32 cellular contexts compared by ENCODE assay signal in genomic region chr17:61795546-61795945, GRCh38.
"Had no signal": no experiment of that assay in that cellular context is flagged by ENCODE, and none has a peak within 500 bp of the region (broad histone marks: within the 10 kb centered on the region; RNA-seq: fewer than 3 reads in every experiment).

No MANE protein-coding gene starts in this region.

- H3K4me1 ChIP-seq: adrenal gland, body of pancreas, breast epithelium had no signal

- H3K4me3 ChIP-seq: adrenal gland, body of pancreas, breast epithelium had no signal

- H3K27me3 ChIP-seq: adrenal gland, body of pancreas, brain microvascular endothelial cell, breast epithelium had no signal

- FAIRE-seq: astrocyte, TTC549 had no signal

- H3K27ac ChIP-seq: adrenal gland, body of pancreas, brain microvascular endothelial cell, breast epithelium, VCaP had no signal

- H3K36me3 ChIP-seq: adrenal gland, brain microvascular endothelial cell, breast epithelium had no signal

- DNase-seq: activated B cell treated with CpG ODN at 0.5 μM for 24 hours; activated CD4-positive, alpha-beta memory T cell treated with anti-CD3 and anti-CD28 coated beads for 36 hours; activated CD4-positive, alpha-beta T cell treated with anti-CD3 and anti-CD28 coated beads for 4 hours; activated CD4-positive, alpha-beta T cell treated with anti-CD3 and anti-CD28 coated beads, Interleukin-2, amount 10 ng/mL, durations not matched to agents 24 days and 14 days; activated CD4-positive, alpha-beta T cell treated with anti-CD3 and anti-CD28 coated beads, Interleukin-2, amount 50 U/mL, for 1 hour; activated CD4-positive, alpha-beta T cell treated with anti-CD3 and anti-CD28 coated beads, Interleukin-2, amount 50 U/mL, for 4 hours; activated CD4-positive, CD25-positive, alpha-beta regulatory T cell treated with anti-CD3 and anti-CD28 coated beads, Interleukin-2, amount 50 U/mL, for 72 hours; activated CD8-positive, alpha-beta memory T cell treated with anti-CD3 and anti-CD28 coated beads, Interleukin-2, amount 50 U/mL, for 4 hours; activated CD8-positive, alpha-beta T cell treated with anti-CD3 and anti-CD28 coated beads for 36 hours; activated effector memory CD4-positive, alpha-beta T cell treated with anti-CD3 and anti-CD28 coated beads, Interleukin-2, amount 50 U/mL, for 16 hours; activated gamma-delta T cell treated with Interleukin-2 at 50 U/mL for 16 hours; activated naive CD4-positive, alpha-beta T cell; activated naive CD4-positive, alpha-beta T cell treated with anti-CD3 and anti-CD28 coated beads for 36 hours; activated naive CD4-positive, alpha-beta T cell treated with anti-CD3 and anti-CD28 coated beads, Interleukin-2, amount 50 U/mL, for 16 hours; activated naive CD8-positive, alpha-beta T cell treated with anti-CD3 and anti-CD28 coated beads for 36 hours; activated T-cell treated with anti-CD3 and anti-CD28 coated beads for 4 hours; activated T-cell treated with anti-CD3 and anti-CD28 coated beads, Interleukin-2, amount 50 U/mL, for 1 hour; activated T-cell treated with anti-CD3 and anti-CD28 coated beads, Interleukin-2, amount 50 U/mL, for 4 hours; activated T-cell treated with anti-CD3 and anti-CD28 coated beads, Interleukin-2, amount 50 U/mL, for 72 hours; adrenal gland; amniotic stem cell; aorta; body of pancreas; brain microvascular endothelial cell; central memory CD4-positive, alpha-beta T cell; T-helper 2 cell; T-helper 9 cell had no signal

- ATAC-seq: activated CD8-positive, alpha-beta T cell treated with anti-CD3 and anti-CD28 coated beads for 36 hours; activated T-cell treated with anti-CD3 and anti-CD28 coated beads, Interleukin-2, amount 50 U/mL, for 4 hours; activated T-cell treated with anti-CD3 and anti-CD28 coated beads, Interleukin-2, amount 50 U/mL, for 72 hours; activated T-helper 17 cell treated with anti-CD3 and anti-CD28 coated beads, Interleukin-2, amount 50 U/mL, for 72 hours; body of pancreas had no signal

- H3K9me3 ChIP-seq: adrenal gland, body of pancreas, breast epithelium had no signal
